In the genomic region with DNA sequence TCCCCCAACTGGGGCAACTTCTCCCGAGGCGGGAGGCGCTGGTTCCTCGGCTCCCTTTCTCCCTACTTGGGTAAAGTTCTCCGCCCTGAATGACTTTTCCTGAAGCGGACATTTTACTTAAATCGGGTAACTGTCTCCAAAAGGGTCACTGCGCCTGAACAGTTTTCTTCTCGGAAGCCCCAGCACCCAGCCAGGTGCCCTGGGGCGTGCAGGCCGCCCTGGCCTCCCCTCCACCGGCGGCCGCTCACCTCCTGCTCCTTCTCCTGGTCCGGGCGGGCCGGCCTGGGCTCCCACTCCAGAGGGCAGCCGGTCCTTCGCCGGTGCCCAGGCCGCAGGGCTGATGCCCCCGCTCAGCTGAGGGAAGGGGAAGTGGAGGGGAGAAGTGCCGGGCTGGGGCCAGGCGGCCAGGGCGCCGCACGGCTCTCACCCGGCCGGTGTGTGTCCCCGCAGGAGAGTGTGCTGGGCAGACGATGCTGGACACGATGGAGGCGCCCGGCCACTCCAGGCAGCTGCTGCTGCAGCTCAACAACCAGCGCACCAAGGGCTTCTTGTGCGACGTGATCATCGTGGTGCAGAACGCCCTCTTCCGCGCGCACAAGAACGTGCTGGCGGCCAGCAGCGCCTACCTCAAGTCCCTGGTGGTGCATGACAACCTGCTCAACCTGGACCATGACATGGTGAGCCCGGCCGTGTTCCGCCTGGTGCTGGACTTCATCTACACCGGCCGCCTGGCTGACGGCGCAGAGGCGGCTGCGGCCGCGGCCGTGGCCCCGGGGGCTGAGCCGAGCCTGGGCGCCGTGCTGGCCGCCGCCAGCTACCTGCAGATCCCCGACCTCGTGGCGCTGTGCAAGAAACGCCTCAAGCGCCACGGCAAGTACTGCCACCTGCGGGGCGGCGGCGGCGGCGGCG, we compare ENCODE assay signal across 8 cellular contexts. TPM values are rescaled to one million over a fixed set of nuclear protein-coding genes. Genes with fewer than 3 reads are reported as not detected.
DNase-seq lines count a peak whose midpoint lies in the region; ATAC-seq and TF ChIP-seq lines count a peak whose summit lies in the region.

No MANE protein-coding gene starts in this region.

- H3F3A ChIP-seq in neural progenitor cell (ENCODE audit: low read depth): peaks cover 36% of the 10 kb centered on the region

- BruUV-seq in Caco-2 (replicated peaks; lab: Mats Ljungman, UMichigan): no TSS peak

- peaks cover 96% of the 10 kb centered on the region for H3K27me3 ChIP-seq in neural progenitor cell
- H3K27me3 ChIP-seq in Caco-2 (replicated peaks; ENCODE audit: control insufficient read depth, insufficient read depth, low read length): no peaks in the 10 kb centered on the region

- no peak overlapping the region for H3K27ac ChIP-seq in neural progenitor cell

- H3K9ac ChIP-seq in neural progenitor cell: no peak overlapping the region

- no peaks in the 10 kb centered on the region for H3K9me3 Mint-ChIP-seq in effector memory CD8-positive, alpha-beta T cell
- H3K9me3 Mint-ChIP-seq in neural progenitor cell: no peaks in the 10 kb centered on the region
- no peaks in the 10 kb centered on the region for H3K9me3 Mint-ChIP-seq in Caco-2 (ENCODE audit: unreplicated experiment)

- peak overlapping the region in 1 of 2 donors; percentile 20 for H3K27ac Mint-ChIP-seq in effector memory CD8-positive, alpha-beta T cell
- H3K27ac Mint-ChIP-seq in neural progenitor cell (no peak overlapping the region), Caco-2 (ENCODE audit: unreplicated experiment) (no peak overlapping the region)

- H3K9me3 ChIP-seq in neural progenitor cell (ENCODE audit: low read depth) (no peaks in the 10 kb centered on the region), Caco-2 (no peaks in the 10 kb centered on the region)

- no peaks in the 10 kb centered on the region for H3K27me3 Mint-ChIP-seq in effector memory CD8-positive, alpha-beta T cell
- peaks cover 32% of the 10 kb centered on the region for H3K27me3 Mint-ChIP-seq in neural progenitor cell (ENCODE audit: insufficient read depth, low read depth)
- H3K27me3 Mint-ChIP-seq in Caco-2 (ENCODE audit: insufficient read depth, unreplicated experiment): peaks cover 9% of the 10 kb centered on the region

- peaks cover 83% of the 10 kb centered on the region for H4K20me1 ChIP-seq in neural progenitor cell (ENCODE audit: low read depth)

- peaks cover 24 to 35% of the 10 kb centered on the region in 2 donors for H3K4me1 Mint-ChIP-seq in effector memory CD8-positive, alpha-beta T cell (ENCODE audit: low read depth in 2 of 2)
- H3K4me1 Mint-ChIP-seq in neural progenitor cell (peaks cover 24% of the 10 kb centered on the region), Caco-2 (ENCODE audit: low read depth, unreplicated experiment) (no peaks in the 10 kb centered on the region)

- peak overlapping the region; percentile 34 for H3K4me3 ChIP-seq in neural progenitor cell
- H3K4me3 ChIP-seq in Caco-2 (ENCODE audit: low read depth, low read length): no peak overlapping the region

- H3K4me3 Mint-ChIP-seq in effector memory CD8-positive, alpha-beta T cell: peak overlapping the region; percentile 68 to 69
- H3K4me3 Mint-ChIP-seq in neural progenitor cell: peak overlapping the region; percentile 78
- no peak overlapping the region for H3K4me3 Mint-ChIP-seq in Caco-2 (ENCODE audit: unreplicated experiment)

- peaks cover 12% of the 10 kb centered on the region for H3K4me1 ChIP-seq in neural progenitor cell
- peaks cover 5% of the 10 kb centered on the region for H3K4me1 ChIP-seq in Caco-2

- POLR2A ChIA-PET in Caco-2 (lab: Charles Lee): no interaction called here

- H3K36me3 Mint-ChIP-seq in effector memory CD8-positive, alpha-beta T cell (ENCODE audit: insufficient read depth): peaks cover 43% of the 10 kb centered on the region
- H3K36me3 Mint-ChIP-seq in neural progenitor cell (peaks cover 10% of the 10 kb centered on the region), Caco-2 (ENCODE audit: insufficient read depth, unreplicated experiment) (peaks cover 16% of the 10 kb centered on the region)

- no peak for TF ChIP-seq CTCF in neural progenitor cell (IDR thresholded peaks at IDR 0.05)
- no peak for TF ChIP-seq CTCF in Caco-2 (IDR thresholded peaks at IDR 0.05; ENCODE audit: insufficient read depth in 1 of 2, low read depth in 1 of 2, low read length in 1 of 2, severe bottlenecking in 1 of 2, unreplicated experiment in 1 of 2)

- DNase-seq in EH (ENCODE audit: low read depth) (peak; percentile 74), T-helper 9 cell (peak; percentile 34), neural progenitor cell (ENCODE audit: low spot score) (peak; percentile 71), Caco-2 (no peak), NOMO-1 treated with DMSO at 0.1 percent for 48 hours (lab: John Stamatoyannopoulos, UW; ENCODE audit: unreplicated experiment) (no peak)
- DNase-seq in effector memory CD8-positive, alpha-beta T cell: peak in 2 of 3 experiments; percentile 35 to 45

- no peaks in the 10 kb centered on the region for H3K79me2 ChIP-seq in neural progenitor cell (ENCODE audit: low read depth)

- peak; percentile 9 for ATAC-seq in effector memory CD8-positive, alpha-beta T cell (replicated peaks)
- ATAC-seq in HG03520 (IDR thresholded peaks at IDR 0.05; ENCODE audit: unreplicated experiment) (no peak), HG02938 (IDR thresholded peaks at IDR 0.05; ENCODE audit: unreplicated experiment) (no peak)

- intact Hi-C loops in Caco-2 (cut with micrococcal nuclease; ENCODE audit: unreplicated experiment): loop anchor here (10.0 kb wide), 1 partner anchor 228 kb away; no protein-coding TSS in a partner anchor

- H3K36me3 ChIP-seq in neural progenitor cell (no peaks in the 10 kb centered on the region), Caco-2 (ENCODE audit: control insufficient read depth, insufficient read depth, low read length) (no peaks in the 10 kb centered on the region)

- H2AFZ ChIP-seq in neural progenitor cell (replicated peaks): no peak overlapping the region

- CTCF ChIA-PET in Caco-2 (lab: Charles Lee): interaction anchor here (0.6 to 3.7 kb wide), 3 partner anchors 62 to 204 kb away, joined by 4 to 57 read pairs (median 4); no protein-coding TSS in a partner anchor

- peak overlapping the region; percentile 84 for H3K4me2 ChIP-seq in neural progenitor cell

RNA-seq across cellular contexts. Expression of gene HIC1, which starts 1.6 kb away (rescaled TPM):
- total RNA-seq in neural progenitor cell (ENCODE audit: low replicate concordance) (0.62 TPM in 1 of 2 replicates, not detected in the other), Caco-2 (2022) (0.59 and 1.8 TPM in 2 replicates)

RNA-seq across cellular contexts. Expression of gene OVCA2, which starts 14.7 kb away (rescaled TPM):
- total RNA-seq in neural progenitor cell (ENCODE audit: low replicate concordance) (5.4 and 23.1 TPM in 2 replicates), Caco-2 (2022) (33.1 and 39.3 TPM in 2 replicates)

RNA-seq across cellular contexts. Expression of gene DPH1, which starts 26.5 kb away (rescaled TPM):
- total RNA-seq in neural progenitor cell (ENCODE audit: low replicate concordance) (21.1 and 28.0 TPM in 2 replicates), Caco-2 (2022) (52.0 and 52.8 TPM in 2 replicates)

RNA-seq across cellular contexts. Expression of gene RTN4RL1, which starts 31.3 kb away (rescaled TPM):
- 3.4 and 7.2 TPM in 2 replicates for total RNA-seq in neural progenitor cell (ENCODE audit: low replicate concordance)
- 0.54 and 0.60 TPM in 2 replicates for total RNA-seq in Caco-2 (2022)

Comparison
In these comparisons a context has a peak if more than half of its experiments do, and no peak if none do; other contexts are left out.
1. DNase-seq: peak in EH (single experiment), T-helper 9 cell (single experiment), effector memory CD8-positive, alpha-beta T cell (2 of 3) and neural progenitor cell (single experiment); none in Caco-2 (0 of 2) and NOMO-1 treated with DMSO at 0.1 percent for 48 hours (single experiment).